Comparison of ENCODE assay signal across 8 cellular contexts in the genomic region with DNA sequence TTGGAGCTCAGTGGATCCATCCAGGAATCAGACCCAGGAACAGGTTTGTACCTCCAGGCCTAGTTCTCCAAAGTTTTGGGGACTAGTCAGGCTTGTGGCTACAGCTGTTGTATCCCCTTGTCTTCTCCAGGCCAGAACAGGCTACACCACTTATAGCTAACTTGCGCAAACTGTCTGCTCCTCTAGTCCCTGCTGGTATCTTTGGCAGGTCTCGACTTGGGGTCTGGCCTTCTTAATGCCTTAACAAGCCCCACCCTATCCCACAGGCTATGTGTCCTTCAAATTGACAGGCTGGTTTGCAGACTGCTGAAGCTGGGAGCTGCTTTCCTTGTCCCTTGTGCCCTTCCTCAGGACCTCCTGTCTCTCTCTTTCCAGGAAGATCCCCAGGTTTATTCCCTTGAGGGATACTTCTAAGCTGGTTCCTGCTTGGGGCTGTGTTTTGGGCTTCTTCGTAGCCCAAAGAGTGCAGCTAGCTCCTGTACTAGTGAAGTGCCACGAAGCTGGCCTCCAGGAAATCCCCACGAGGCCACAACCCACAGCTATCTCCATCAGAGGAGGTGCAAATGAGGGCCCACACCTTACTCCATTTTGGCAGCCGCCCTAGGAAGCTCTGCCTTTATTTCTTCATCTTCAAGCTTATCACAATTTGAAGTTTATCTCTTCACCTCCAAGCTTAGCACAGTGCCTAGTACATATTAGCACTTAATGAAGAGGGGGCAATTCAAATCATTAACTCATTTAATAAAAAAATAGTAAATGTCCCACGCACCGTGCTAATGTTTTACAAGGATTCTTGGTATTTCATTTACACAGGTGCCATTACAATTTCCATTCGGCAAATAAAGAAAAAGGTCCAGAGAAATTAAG. TPM values are rescaled to one million over a fixed set of nuclear protein-coding genes. Genes with fewer than 3 reads are reported as not detected.
DNase-seq lines count a peak whose midpoint lies in the region; ATAC-seq, FAIRE-seq and TF ChIP-seq lines count a peak whose summit lies in the region.

No MANE protein-coding gene starts in this region.

- peak overlapping the region; percentile 83 for H3K4me3 ChIP-seq in A549
- H3K4me3 ChIP-seq in Jurkat, Clone E6-1 (ENCODE audit: low read length) = peak overlapping the region; percentile 86
- peak overlapping the region; percentile 74 for H3K4me3 ChIP-seq in thymus (ENCODE audit: low read length)

- H3K27ac ChIP-seq in A549 (peak overlapping the region; percentile 91 to 95), angular gyrus (ENCODE audit: low read depth, low read length) (peak overlapping the region; percentile 86), thymus (ENCODE audit: low read depth) (no peak overlapping the region)

- H3K36me3 ChIP-seq in thymus (ENCODE audit: control insufficient read depth, insufficient read depth) = peaks cover 19% of the 10 kb centered on the region

- H3K4me1 Mint-ChIP-seq in memory B cell = peaks cover 24% of the 10 kb centered on the region

- no peak for FAIRE-seq in A549 (lab: Jason Lieb, UNC)

- H3K27me3 Mint-ChIP-seq in memory B cell = no peaks in the 10 kb centered on the region

- ATAC-seq in A549 = no peak
- ATAC-seq in memory B cell (ENCODE audit: low read depth) = no peak

- no peaks in the 10 kb centered on the region for H3K9me3 Mint-ChIP-seq in memory B cell

- DNase-seq in A549 (ENCODE audit: low read depth in 1 of 2, low spot score in 1 of 2) = no peak
- no peak for DNase-seq in Jurkat, Clone E6-1 (ENCODE audit: low read depth, low spot score)
- DNase-seq in memory B cell (ENCODE audit: low spot score in 2 of 2) = no peak
- no peak for DNase-seq in NK-92 (lab: John Stamatoyannopoulos, UW; ENCODE audit: unreplicated experiment)
- DNase-seq in UCSD-AML1 (lab: John Stamatoyannopoulos, UW; ENCODE audit: unreplicated experiment) = no peak
- DNase-seq in MV-4-11 (lab: John Stamatoyannopoulos, UW) = no peak

- peak overlapping the region; percentile 92 for H3K4me3 Mint-ChIP-seq in memory B cell

- TF ChIP-seq EP300 in A549 (IDR thresholded peaks at IDR 0.05) = no peak

- H3K4me1 ChIP-seq in A549 = peaks cover 9% of the 10 kb centered on the region; the same call in 1 of the 3 replicates
- peaks cover 11% of the 10 kb centered on the region for H3K4me1 ChIP-seq in thymus (ENCODE audit: control insufficient read depth, insufficient read depth, low read length)

- H3K9me3 ChIP-seq in A549 (no peaks in the 10 kb centered on the region), thymus (ENCODE audit: control insufficient read depth) (no peaks in the 10 kb centered on the region)

- H3K4me2 ChIP-seq in A549 = peak overlapping the region; percentile 78

- TF ChIP-seq CTCF in A549 (IDR thresholded peaks at IDR 0.05) = no peak

- no peaks in the 10 kb centered on the region for H3K27me3 ChIP-seq in thymus (ENCODE audit: control insufficient read depth, insufficient read depth)

- CTCF ChIA-PET in A549 (lab: Yijun Ruan, JAX) = interaction anchor here (1.1 to 2.1 kb wide), 5 partner anchors 109 to 440 kb away, joined by 3 to 7 read pairs (median 4); no protein-coding TSS in a partner anchor

- POLR2A ChIA-PET in A549 (lab: Yijun Ruan, JAX) = interaction anchor here (0.6 to 1.9 kb wide), 6 partner anchors 109 to 528 kb away, joined by 3 to 5 read pairs (median 4); no protein-coding TSS in a partner anchor

- no peak for TF ChIP-seq RAD21 in A549 (conservative IDR thresholded peaks at IDR 0.05 in 1 of 2, IDR thresholded peaks at IDR 0.05 in 1 of 2)

- TF ChIP-seq POLR2A in A549 (IDR thresholded peaks at IDR 0.05; ENCODE audit: low read length) = no peak

- peaks cover 9% of the 10 kb centered on the region for H3K36me3 Mint-ChIP-seq in memory B cell

- WGBS in A549 (ENCODE audit: missing lambda C conversion rate) = 51% methylated on average over 9 of the region's 9 CpGs
- WGBS in thymus = 55% methylated on average over 9 of the region's 9 CpGs

- peak overlapping the region; percentile 91 for H3K27ac Mint-ChIP-seq in memory B cell

TF ChIP-seq in A549, 52 proteins besides CTCF, POLR2A, EP300 and RAD21 (continues in another document):
- TF ChIP-seq, protein P1, sequence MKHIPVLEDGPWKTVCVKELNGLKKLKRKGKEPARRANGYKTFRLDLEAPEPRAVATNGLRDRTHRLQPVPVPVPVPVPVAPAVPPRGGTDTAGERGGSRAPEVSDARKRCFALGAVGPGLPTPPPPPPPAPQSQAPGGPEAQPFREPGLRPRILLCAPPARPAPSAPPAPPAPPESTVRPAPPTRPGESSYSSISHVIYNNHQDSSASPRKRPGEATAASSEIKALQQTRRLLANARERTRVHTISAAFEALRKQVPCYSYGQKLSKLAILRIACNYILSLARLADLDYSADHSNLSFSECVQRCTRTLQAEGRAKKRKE (CRISPR knock-in tag; IDR thresholded peaks at IDR 0.05; ENCODE audit: low read depth) = no peak
- no peak for TF ChIP-seq HOXB5 (CRISPR knock-in tag; IDR thresholded peaks at IDR 0.05)
- no peak for TF ChIP-seq TP53 (CRISPR knock-in tag; IDR thresholded peaks at IDR 0.05)
- no peak for TF ChIP-seq RNF2 (IDR thresholded peaks at IDR 0.05; ENCODE audit: borderline replicate concordance, low read depth)
- TF ChIP-seq, protein P2, sequence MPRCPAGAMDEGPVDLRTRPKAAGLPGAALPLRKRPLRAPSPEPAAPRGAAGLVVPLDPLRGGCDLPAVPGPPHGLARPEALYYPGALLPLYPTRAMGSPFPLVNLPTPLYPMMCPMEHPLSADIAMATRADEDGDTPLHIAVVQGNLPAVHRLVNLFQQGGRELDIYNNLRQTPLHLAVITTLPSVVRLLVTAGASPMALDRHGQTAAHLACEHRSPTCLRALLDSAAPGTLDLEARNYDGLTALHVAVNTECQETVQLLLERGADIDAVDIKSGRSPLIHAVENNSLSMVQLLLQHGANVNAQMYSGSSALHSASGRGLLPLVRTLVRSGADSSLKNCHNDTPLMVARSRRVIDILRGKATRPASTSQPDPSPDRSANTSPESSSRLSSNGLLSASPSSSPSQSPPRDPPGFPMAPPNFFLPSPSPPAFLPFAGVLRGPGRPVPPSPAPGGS (IDR thresholded peaks at IDR 0.05) = no peak
- TF ChIP-seq, protein P3, sequence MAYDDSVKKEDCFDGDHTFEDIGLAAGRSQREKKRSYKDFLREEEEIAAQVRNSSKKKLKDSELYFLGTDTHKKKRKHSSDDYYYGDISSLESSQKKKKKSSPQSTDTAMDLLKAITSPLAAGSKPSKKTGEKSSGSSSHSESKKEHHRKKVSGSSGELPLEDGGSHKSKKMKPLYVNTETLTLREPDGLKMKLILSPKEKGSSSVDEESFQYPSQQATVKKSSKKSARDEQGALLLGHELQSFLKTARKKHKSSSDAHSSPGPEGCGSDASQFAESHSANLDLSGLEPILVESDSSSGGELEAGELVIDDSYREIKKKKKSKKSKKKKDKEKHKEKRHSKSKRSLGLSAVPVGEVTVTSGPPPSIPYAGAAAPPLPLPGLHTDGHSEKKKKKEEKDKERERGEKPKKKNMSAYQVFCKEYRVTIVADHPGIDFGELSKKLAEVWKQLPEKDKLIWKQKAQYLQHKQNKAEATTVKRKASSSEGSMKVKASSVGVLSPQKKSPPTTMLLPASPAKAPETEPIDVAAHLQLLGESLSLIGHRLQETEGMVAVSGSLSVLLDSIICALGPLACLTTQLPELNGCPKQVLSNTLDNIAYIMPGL (CRISPR knock-in tag; IDR thresholded peaks at IDR 0.05; ENCODE audit: borderline replicate concordance) = no peak
- no peak for TF ChIP-seq MAFK (IDR thresholded peaks at IDR 0.05; ENCODE audit: partially characterized antibody)
- TF ChIP-seq KDM5A (IDR thresholded peaks at IDR 0.05) = no peak
- no peak for TF ChIP-seq EHMT2 (IDR thresholded peaks at IDR 0.05; ENCODE audit: low read depth)
- no peak for TF ChIP-seq FOSL2 (IDR thresholded peaks at IDR 0.05)
- no peak for TF ChIP-seq FOSL2 (CRISPR knock-in tag; IDR thresholded peaks at IDR 0.05)
- TF ChIP-seq NPAS2 (CRISPR knock-in tag; IDR thresholded peaks at IDR 0.05; ENCODE audit: borderline replicate concordance) = no peak
- TF ChIP-seq RARB (CRISPR knock-in tag; IDR thresholded peaks at IDR 0.05) = no peak
- no peak for TF ChIP-seq ZC3H11A (IDR thresholded peaks at IDR 0.05)
- TF ChIP-seq TFCP2L1 (CRISPR knock-in tag; IDR thresholded peaks at IDR 0.05) = no peak
- TF ChIP-seq JUNB (IDR thresholded peaks at IDR 0.05) = no peak
- TF ChIP-seq CEBPB (IDR thresholded peaks at IDR 0.05) = no peak
- TF ChIP-seq CHD2 (IDR thresholded peaks at IDR 0.05; ENCODE audit: low read length, partially characterized antibody) = no peak
- TF ChIP-seq RFX5 (IDR thresholded peaks at IDR 0.05) = no peak
- TF ChIP-seq RCOR1 (IDR thresholded peaks at IDR 0.05; ENCODE audit: low read depth, low read length) = no peak

RNA-seq across cellular contexts. Expression of a gene that starts 0.7 kb away (rescaled TPM):
- polyA plus RNA-seq in A549 (2011; rRNA removed) (28.2 and 28.7 TPM in 2 replicates), A549 (2017; fragmentation: RNase III; extraction: RNeasy Plus Mini Kit Qiagen cat#74134 plus additional on column Dnase treatment) (26.3 to 30.6 TPM (median 26.7 TPM) in 3 replicates), thymus (81.6 TPM)
- 30.3 and 33.5 TPM in 2 replicates for polyA plus RNA-seq in A549 (2012; cell fraction: cytosol; rRNA removed)
- 81.7 and 84.9 TPM in 2 replicates for polyA plus RNA-seq in A549 (2012; cell fraction: nucleus; rRNA removed)
- 48.5 and 59.0 TPM in 2 replicates for polyA minus RNA-seq in A549 (2011; rRNA and poly(A)+ RNA removed)
- 66.3 TPM for polyA plus RNA-seq in Jurkat, Clone E6-1 (2012; ENCODE audit: insufficient read depth, insufficient read length)
